Comparison of ENCODE assay signal across 1 cellular context in the genomic region with DNA sequence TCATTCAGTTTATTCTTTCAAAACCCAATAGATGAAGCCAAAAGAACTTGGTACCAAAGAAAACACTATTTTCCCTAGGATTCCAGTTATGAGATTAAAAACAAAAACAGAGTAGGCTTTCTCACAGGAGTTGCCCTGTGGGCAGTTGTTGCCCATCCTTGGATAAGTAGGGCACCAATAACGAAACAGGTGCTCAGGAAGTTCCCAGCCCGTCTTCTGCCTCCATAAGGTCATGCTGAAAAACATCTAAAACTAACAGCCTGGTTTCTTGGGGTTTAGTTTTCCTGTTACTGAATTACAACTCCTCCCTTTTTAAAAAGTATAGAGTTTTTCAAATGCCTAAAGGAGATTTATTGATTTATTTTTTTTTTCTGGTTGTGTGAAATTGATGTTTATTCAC.
TF ChIP-seq lines count a peak whose summit lies in the region.

No MANE protein-coding gene starts in this region.

TF ChIP-seq in endothelial cell of umbilical vein, 7 proteins besides CTCF, POLR2A, EP300 and RAD21 (continued from another document):
- TF ChIP-seq, protein P1, sequence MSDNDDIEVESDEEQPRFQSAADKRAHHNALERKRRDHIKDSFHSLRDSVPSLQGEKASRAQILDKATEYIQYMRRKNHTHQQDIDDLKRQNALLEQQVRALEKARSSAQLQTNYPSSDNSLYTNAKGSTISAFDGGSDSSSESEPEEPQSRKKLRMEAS (IDR thresholded peaks at IDR 0.05; ENCODE audit: insufficient read depth, insufficient read length): no peak
- TF ChIP-seq FOS (IDR thresholded peaks at IDR 0.05; ENCODE audit: borderline replicate concordance, insufficient read depth, low read length): no peak
